13 cellular contexts compared by ENCODE assay signal in the genomic region with DNA sequence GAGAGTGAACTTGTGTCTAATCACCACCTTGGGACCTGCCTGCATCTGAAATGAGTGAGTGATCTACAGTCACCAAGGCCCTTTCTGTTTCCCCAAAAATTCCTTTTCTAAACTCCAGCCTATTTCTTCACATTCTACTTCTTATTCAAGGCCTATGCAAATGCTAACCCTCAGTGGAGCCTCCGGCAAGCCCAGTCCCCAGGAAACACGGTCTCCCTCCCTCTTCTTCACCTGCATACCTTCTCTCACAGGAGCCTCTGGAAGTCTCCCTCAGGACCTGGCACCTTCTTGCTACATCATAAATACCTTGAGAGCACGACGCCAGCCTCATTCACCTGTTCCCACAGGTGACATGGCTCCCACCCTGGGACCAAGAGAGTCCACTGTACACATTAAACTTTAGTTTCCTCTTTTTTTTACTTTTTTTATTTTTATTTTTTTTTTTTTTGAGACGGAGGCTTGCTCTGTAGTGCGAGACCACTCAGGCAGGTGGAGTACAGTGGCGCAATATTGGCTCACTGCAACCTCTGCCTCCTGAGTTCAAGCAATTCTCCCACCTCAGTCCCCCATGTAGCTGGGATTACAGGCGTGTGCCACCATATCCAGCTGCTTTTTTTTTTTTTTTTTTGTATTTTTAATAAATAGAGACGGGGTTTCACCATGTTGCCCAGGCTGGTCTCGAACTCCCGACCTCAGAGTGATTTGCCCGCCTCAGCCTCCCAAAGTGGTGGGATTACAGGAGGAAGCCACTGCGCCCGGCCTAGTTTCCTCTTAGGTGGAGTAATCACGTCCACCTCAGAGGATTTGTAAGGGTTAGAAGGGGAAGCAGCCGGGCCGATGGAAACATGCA.
DNase-seq lines count a peak whose midpoint lies in the region; ATAC-seq, FAIRE-seq and TF ChIP-seq lines count a peak whose summit lies in the region.
"Had no signal": no experiment of that assay in that cellular context is flagged by ENCODE, and none has a peak within 500 bp of the region (broad histone marks: within the 10 kb centered on the region; RNA-seq: fewer than 3 reads in every experiment).

No MANE protein-coding gene starts in this region.

- no peak for ATAC-seq in CD4-positive, CD25-positive, alpha-beta regulatory T cell (ENCODE audit: low read depth in 2 of 2)
- no peak for ATAC-seq in HG02852 (IDR thresholded peaks at IDR 0.05; ENCODE audit: unreplicated experiment)
- ATAC-seq in HG02642 (IDR thresholded peaks at IDR 0.05; ENCODE audit: poor library complexity, unreplicated experiment): no peak

- H3K9ac ChIP-seq in HUES64 (ENCODE audit: low read depth, low read length): peak overlapping the region; percentile 20; the same call in 1 of the 2 replicates
- no peak overlapping the region for H3K9ac ChIP-seq in endodermal cell (ENCODE audit: extremely low read depth, low read length, poor library complexity, severe bottlenecking)

- no peaks in the 10 kb centered on the region for H3K27me3 ChIP-seq in CD4-positive, CD25-positive, alpha-beta regulatory T cell (ENCODE audit: control insufficient read depth, insufficient read depth, low read length)
- H3K27me3 ChIP-seq in HUES64 (ENCODE audit: insufficient read depth, low read length): no peaks in the 10 kb centered on the region
- H3K27me3 ChIP-seq in endodermal cell (ENCODE audit: control insufficient read depth, insufficient read depth, low read length, poor library complexity, severe bottlenecking): no peaks in the 10 kb centered on the region

- H3K9me3 Mint-ChIP-seq in CD4-positive, CD25-positive, alpha-beta regulatory T cell: peaks cover 0 to 2% (median 0%) of the 10 kb centered on the region in 7 donors
- no peaks in the 10 kb centered on the region for H3K9me3 Mint-ChIP-seq in endodermal cell
- H3K9me3 Mint-ChIP-seq in nephron progenitor cell: peaks cover 10% of the 10 kb centered on the region

- no peaks in the 10 kb centered on the region for H3K9me3 ChIP-seq in CD4-positive, CD25-positive, alpha-beta regulatory T cell (ENCODE audit: control insufficient read depth in 2 of 2, low read length in 2 of 2)
- no peaks in the 10 kb centered on the region for H3K9me3 ChIP-seq in HUES64 (ENCODE audit: insufficient read depth, low read depth, low read length)
- H3K9me3 ChIP-seq in endodermal cell (ENCODE audit: control insufficient read depth, low read length): no peaks in the 10 kb centered on the region

- peak overlapping the region; percentile 15 to 78 (median 52) for H3K27ac Mint-ChIP-seq in CD4-positive, CD25-positive, alpha-beta regulatory T cell
- H3K27ac Mint-ChIP-seq in endodermal cell: peak overlapping the region; percentile 78
- H3K27ac Mint-ChIP-seq in nephron progenitor cell: peak overlapping the region; percentile 80

- H3K36me3 Mint-ChIP-seq in CD4-positive, CD25-positive, alpha-beta regulatory T cell: peaks cover 12% of the 10 kb centered on the region
- H3K36me3 Mint-ChIP-seq in endodermal cell (ENCODE audit: low read depth): peaks cover 17% of the 10 kb centered on the region
- peaks cover 54% of the 10 kb centered on the region for H3K36me3 Mint-ChIP-seq in nephron progenitor cell (ENCODE audit: low read depth)

- peaks cover 15 to 87% (median 46%) of the 10 kb centered on the region in 4 donors for H3K4me1 Mint-ChIP-seq in CD4-positive, CD25-positive, alpha-beta regulatory T cell
- H3K4me1 Mint-ChIP-seq in endodermal cell (peaks cover 48% of the 10 kb centered on the region), nephron progenitor cell (peaks cover 47% of the 10 kb centered on the region)

- TF ChIP-seq CTCF in endodermal cell (conservative IDR thresholded peaks at IDR 0.05) (no peak), nephron progenitor cell (IDR thresholded peaks at IDR 0.05) (no peak)

- 79% methylated on average over 17 of the region's 17 CpGs for WGBS in HUES64
- 91% methylated on average over 12 to 16 of the region's 17 CpGs for WGBS in endodermal cell (ENCODE audit: insufficient coverage in 1 of 2, insufficient read length in 1 of 2), 2 experiments

- peaks cover 19% of the 10 kb centered on the region for H3K36me3 ChIP-seq in CD4-positive, CD25-positive, alpha-beta regulatory T cell (ENCODE audit: control insufficient read depth, insufficient read depth, low read length)
- H3K36me3 ChIP-seq in HUES64 (ENCODE audit: insufficient read depth, low read length) (no peaks in the 10 kb centered on the region), endodermal cell (ENCODE audit: control insufficient read depth, insufficient read depth, low read length) (peaks cover 20% of the 10 kb centered on the region)

- no peak for FAIRE-seq in H54 (lab: Jason Lieb, UNC)

- DNase-seq in CD4-positive, CD25-positive, alpha-beta regulatory T cell: no peak
- DNase-seq in endodermal cell (peak; percentile 77), nephron progenitor cell (no peak), hypothalamus (lab: John Stamatoyannopoulos, UW) (no peak), H54 (ENCODE audit: insufficient read length, low spot score) (no peak)
- DNase-seq: C1 segment of cervical spinal cord; cortex of kidney; MV-4-11; NCI-H226; stimulated activated CD8-positive, alpha-beta memory T cell treated with anti-CD3 and anti-CD28 coated beads, Interleukin-4, amount 100 ng/mL, for 48 hours had no signal

- H3K27me3 Mint-ChIP-seq in CD4-positive, CD25-positive, alpha-beta regulatory T cell: no peaks in the 10 kb centered on the region
- no peaks in the 10 kb centered on the region for H3K27me3 Mint-ChIP-seq in endodermal cell (ENCODE audit: insufficient read depth)
- no peaks in the 10 kb centered on the region for H3K27me3 Mint-ChIP-seq in nephron progenitor cell (ENCODE audit: low read depth, poor library complexity)

- H3K27ac ChIP-seq in CD4-positive, CD25-positive, alpha-beta regulatory T cell (ENCODE audit: insufficient read depth, low read length, poor library complexity, severe bottlenecking): no peak overlapping the region
- peak overlapping the region; percentile 73; the same call in 1 of the 2 replicates for H3K27ac ChIP-seq in HUES64 (ENCODE audit: low read depth, low read length)
- H3K27ac ChIP-seq in endodermal cell (ENCODE audit: low read depth, low read length): no peak overlapping the region

- peaks cover 15% of the 10 kb centered on the region for H3K4me1 ChIP-seq in CD4-positive, CD25-positive, alpha-beta regulatory T cell (ENCODE audit: control insufficient read depth, insufficient read depth, low read length, poor library complexity, severe bottlenecking)
- H3K4me1 ChIP-seq in HUES64 (ENCODE audit: insufficient read depth, low read length): peaks cover 39% of the 10 kb centered on the region
- peaks cover 8% of the 10 kb centered on the region for H3K4me1 ChIP-seq in endodermal cell (ENCODE audit: control insufficient read depth, insufficient read depth, low read length)

- H3K4me3 Mint-ChIP-seq in CD4-positive, CD25-positive, alpha-beta regulatory T cell: peak overlapping the region in 2 of 4 donors; percentile 38 to 52
- H3K4me3 Mint-ChIP-seq in endodermal cell (no peak overlapping the region), nephron progenitor cell (no peak overlapping the region)

- H3K4me3 ChIP-seq in CD4-positive, CD25-positive, alpha-beta regulatory T cell (ENCODE audit: low read depth, low read length): no peak overlapping the region
- H3K4me3 ChIP-seq in HUES64 (ENCODE audit: low read length) (no peak overlapping the region), endodermal cell (ENCODE audit: low read length) (no peak overlapping the region)

- TF ChIP-seq POLR2A in H54 (IDR thresholded peaks at IDR 0.05; ENCODE audit: low read depth, low read length): no peak
